ENCODE assay signal across 15 cellular contexts in genomic region chr10:113053881-113054280, GRCh38.
DNase-seq lines count a peak whose midpoint lies in the region; ATAC-seq, FAIRE-seq and TF ChIP-seq lines count a peak whose summit lies in the region.
"Had no signal": no experiment of that assay in that cellular context is flagged by ENCODE, and none has a peak within 500 bp of the region (broad histone marks: within the 10 kb centered on the region; RNA-seq: fewer than 3 reads in every experiment).

No MANE protein-coding gene starts in this region.

- H3K27ac ChIP-seq in astrocyte (ENCODE audit: low read depth, low read length): peak overlapping the region; percentile 50
- H3K27ac ChIP-seq in right atrium auricular region: peak overlapping the region; percentile 63 to 65
- H3K27ac ChIP-seq in testis: no peak overlapping the region
- peak overlapping the region in 1 of 2 donors; percentile 31 for H3K27ac ChIP-seq in left lung

- intact Hi-C loops in testis (cut with DNase I; ENCODE audit: low total_unique reads): no loop called here
- intact Hi-C loops in left lung (cut with DNase I): no loop called here

- no peak for TF ChIP-seq POLR2A in testis (IDR thresholded peaks at IDR 0.05)

- H3K4me2 ChIP-seq in astrocyte (ENCODE audit: low read length): peak overlapping the region; percentile 50

- 65 to 79% methylated on average over 4 to 5 of the region's 5 CpGs for WGBS in testis, 2 donors

- peaks cover 68% of the 10 kb centered on the region for H3K79me2 ChIP-seq in astrocyte (ENCODE audit: insufficient read depth, low read length)

- peaks cover 19% of the 10 kb centered on the region for H3K36me3 Mint-ChIP-seq in astrocyte (ENCODE audit: low read depth, unreplicated experiment)
- H3K36me3 Mint-ChIP-seq: CD4-positive, CD25-positive, alpha-beta regulatory T cell had no signal

- peak overlapping the region; percentile 37 for H3K9ac ChIP-seq in astrocyte (ENCODE audit: low read length)

- no peaks in the 10 kb centered on the region for H3K27me3 ChIP-seq in astrocyte (ENCODE audit: insufficient read depth, low read length)
- no peaks in the 10 kb centered on the region for H3K27me3 ChIP-seq in right atrium auricular region
- H3K27me3 ChIP-seq in testis: no peaks in the 10 kb centered on the region
- no peaks in the 10 kb centered on the region for H3K27me3 ChIP-seq in left lung

- H3K9me3 Mint-ChIP-seq in astrocyte (ENCODE audit: unreplicated experiment): no peaks in the 10 kb centered on the region
- H3K9me3 Mint-ChIP-seq: CD4-positive, CD25-positive, alpha-beta regulatory T cell; immature natural killer cell had no signal

- H3K4me3 ChIP-seq in astrocyte (ENCODE audit: insufficient read depth, low read depth, low read length) (no peak overlapping the region), right atrium auricular region (no peak overlapping the region), testis (no peak overlapping the region), left lung (no peak overlapping the region)

- peak; percentile 31 for DNase-seq in H4 (ENCODE audit: low spot score)
- DNase-seq in astrocyte (ENCODE audit: low read depth): peak; percentile 72
- no peak for DNase-seq in right atrium auricular region (ENCODE audit: low spot score)
- DNase-seq in pulmonary artery endothelial cell (ENCODE audit: low read depth, low spot score): peak; percentile 56
- no peak for DNase-seq in testis
- no peak for DNase-seq in activated T-cell treated with anti-CD3 and anti-CD28 coated beads for 4 hours
- DNase-seq in left lung: no peak
- DNase-seq: activated CD4-positive, alpha-beta T cell treated with anti-CD3 and anti-CD28 coated beads, Interleukin-2, amount 50 U/mL, for 4 hours; activated naive CD4-positive, alpha-beta T cell treated with Interleukin-2 at 50 U/mL for 16 hours; CD4-positive, CD25-positive, alpha-beta regulatory T cell; effector CD4-positive, alpha-beta T cell; immature natural killer cell; NCI-H1048; NCI-H774 had no signal

- H3K36me3 ChIP-seq in astrocyte (ENCODE audit: insufficient read depth, low read length) (no peaks in the 10 kb centered on the region), right atrium auricular region (no peaks in the 10 kb centered on the region), testis (ENCODE audit: low read depth, missing control alignments) (no peaks in the 10 kb centered on the region), left lung (no peaks in the 10 kb centered on the region)

- H3K4me1 ChIP-seq in astrocyte (ENCODE audit: insufficient read depth, low read length): peaks cover 56% of the 10 kb centered on the region
- H3K4me1 ChIP-seq in right atrium auricular region: peaks cover 0 to 58% of the 10 kb centered on the region in 2 donors
- H3K4me1 ChIP-seq in testis: peaks cover 22% of the 10 kb centered on the region
- H3K4me1 ChIP-seq in left lung: peaks cover 14 to 44% of the 10 kb centered on the region in 2 donors

- ATAC-seq in HG03439 (IDR thresholded peaks at IDR 0.05; ENCODE audit: unreplicated experiment) (no peak), left lung (no peak)

- peaks cover 68% of the 10 kb centered on the region for H3K4me1 Mint-ChIP-seq in astrocyte (ENCODE audit: low read depth, unreplicated experiment)

- peak overlapping the region; percentile 67 for H3K4me3 Mint-ChIP-seq in astrocyte (ENCODE audit: unreplicated experiment)
- H3K4me3 Mint-ChIP-seq: CD4-positive, CD25-positive, alpha-beta regulatory T cell; immature natural killer cell had no signal

- peak overlapping the region; percentile 95 for H3K27ac Mint-ChIP-seq in astrocyte (ENCODE audit: unreplicated experiment)
- H3K27ac Mint-ChIP-seq: CD4-positive, CD25-positive, alpha-beta regulatory T cell; immature natural killer cell had no signal

- no peaks in the 10 kb centered on the region for H3K27me3 Mint-ChIP-seq in astrocyte (ENCODE audit: low read depth, unreplicated experiment)
- H3K27me3 Mint-ChIP-seq: CD4-positive, CD25-positive, alpha-beta regulatory T cell had no signal

- H2AFZ ChIP-seq in astrocyte (ENCODE audit: low read depth, low read length): no peak overlapping the region

- TF ChIP-seq CTCF in astrocyte (IDR thresholded peaks at IDR 0.05; ENCODE audit: insufficient read depth, low read depth, low read length) (no peak), right atrium auricular region (IDR thresholded peaks at IDR 0.05) (no peak), testis (IDR thresholded peaks at IDR 0.05) (no peak), left lung (IDR thresholded peaks at IDR 0.05) (no peak)

- H3K9me3 ChIP-seq in astrocyte (ENCODE audit: insufficient read depth, low read depth, low read length) (no peaks in the 10 kb centered on the region), right atrium auricular region (no peaks in the 10 kb centered on the region), testis (no peaks in the 10 kb centered on the region), left lung (no peaks in the 10 kb centered on the region)

- no peak for FAIRE-seq in astrocyte (lab: Jason Lieb, UNC)

- H4K20me1 ChIP-seq in astrocyte (ENCODE audit: insufficient read depth, low read length): peaks cover 3% of the 10 kb centered on the region

Comparison
In these comparisons a context has a peak if more than half of its experiments do, and no peak if none do; other contexts are left out.
1. DNase-seq: peak in H4 (single experiment), astrocyte (single experiment) and pulmonary artery endothelial cell (single experiment); none in right atrium auricular region (single experiment), testis (single experiment), activated T-cell treated with anti-CD3 and anti-CD28 coated beads for 4 hours (single experiment) and left lung (0 of 2).
2. H3K27ac ChIP-seq: peak in astrocyte (single experiment) and right atrium auricular region (2 of 2); none in testis (0 of 2).